ENCODE assay signal across 8 cellular contexts in genomic region chr15:101723161-101723873, GRCh38. TPM values are rescaled to one million over a fixed set of nuclear protein-coding genes. Genes with fewer than 3 reads are reported as not detected.
A peak's percentile ranks its signal among the peaks of the same experiment; 100 is the strongest.
DNase-seq lines count a peak whose midpoint lies in the region; ATAC-seq, FAIRE-seq and TF ChIP-seq lines count a peak whose summit lies in the region.

No MANE protein-coding gene starts in this region.

- TSS peak; percentile 54 for BruUV-seq in PC-9 (replicated peaks; lab: Mats Ljungman, UMichigan)

- FAIRE-seq in GM18507 (lab: Jason Lieb, UNC) (peak; percentile 78), keratinocyte (lab: Jason Lieb, UNC) (no peak)

- H3K27ac ChIP-seq in PC-9 (peak overlapping the region; percentile 50), keratinocyte (ENCODE audit: control insufficient read depth, insufficient read depth, low read length) (peak overlapping the region; percentile 44)

- no peaks in the 10 kb centered on the region for H3K79me2 ChIP-seq in PC-9 (ENCODE audit: low read depth)
- no peaks in the 10 kb centered on the region for H3K79me2 ChIP-seq in keratinocyte (ENCODE audit: control insufficient read depth, insufficient read depth, low read length)

- H3K4me3 ChIP-seq in PC-9 = peak overlapping the region; percentile 78
- peak overlapping the region; percentile 56 to 84 (median 72) for H3K4me3 ChIP-seq in keratinocyte (ENCODE audit: control insufficient read depth in 2 of 3, extremely low read depth in 1 of 3, insufficient read depth in 2 of 3, low read depth in 1 of 3, low read length in 3 of 3)

- H3K9ac ChIP-seq in keratinocyte (ENCODE audit: control insufficient read depth, extremely low read depth, insufficient read depth, low read length) = peak overlapping the region; percentile 78

- ATAC-seq in HG03064 (IDR thresholded peaks at IDR 0.05; ENCODE audit: low read depth, unreplicated experiment) (peak; percentile 45), esophagus mucosa (no peak)

- H4K20me1 ChIP-seq in PC-9 (ENCODE audit: insufficient read depth) (no peaks in the 10 kb centered on the region), keratinocyte (ENCODE audit: control insufficient read depth, extremely low read depth, insufficient read depth, low read length) (no peaks in the 10 kb centered on the region)

- POLR2A ChIA-PET in PC-9 (lab: Charles Lee; ENCODE audit: unreplicated experiment) = interaction anchor here (0.6 kb wide), 1 partner anchor 54 kb away, joined by 6 read pairs; no protein-coding TSS in a partner anchor

- H3K36me3 ChIP-seq in PC-9 (ENCODE audit: low read depth) (no peaks in the 10 kb centered on the region), keratinocyte (ENCODE audit: control insufficient read depth in 2 of 2, extremely low read depth in 1 of 2, insufficient read depth in 2 of 2, low read length in 2 of 2) (peaks cover 5 to 14% of the 10 kb centered on the region in 2 experiments)

- H3K9me3 ChIP-seq in PC-9 (ENCODE audit: insufficient read depth, low read depth) = no peaks in the 10 kb centered on the region
- no peaks in the 10 kb centered on the region for H3K9me3 ChIP-seq in keratinocyte (ENCODE audit: control insufficient read depth, low read depth, low read length)

- no peaks in the 10 kb centered on the region for H3K9me1 ChIP-seq in keratinocyte (ENCODE audit: control insufficient read depth, extremely low read depth, insufficient read depth, low read length)

- intact Hi-C loops in PC-9 (cut with micrococcal nuclease; ENCODE audit: unreplicated experiment) = loop anchor here (5.0 kb wide), 1 partner anchor 71 kb away; the partner anchor contains the start of gene TM2D3

- peak; percentile 37 for DNase-seq in AG08395 (ENCODE audit: low spot score)
- DNase-seq in GM18507 (ENCODE audit: extremely low spot score, insufficient read length, low read depth) = peak; percentile 12
- no peak for DNase-seq in PC-9
- DNase-seq in amniotic epithelial cell (ENCODE audit: low read depth) = peak; percentile 24
- DNase-seq in keratinocyte (ENCODE audit: low read depth, low spot score) = no peak
- DNase-seq in stimulated activated CD4-positive, alpha-beta T cell treated with anti-CD3 and anti-CD28 coated beads, TNF-alpha, amount 100 ng/mL, for 48 hours (ENCODE audit: low read depth in 3 of 3) = peak; percentile 6 to 18 (median 8)

- H2AFZ ChIP-seq in PC-9 = peak overlapping the region; percentile 86
- peak overlapping the region; percentile 96 for H2AFZ ChIP-seq in keratinocyte (ENCODE audit: control insufficient read depth, low read length)

- TF ChIP-seq CTCF in PC-9 (conservative IDR thresholded peaks at IDR 0.05) (no peak), keratinocyte (optimal IDR thresholded peaks at IDR 0.05 in 1 of 3, IDR thresholded peaks at IDR 0.05 in 1 of 3, conservative IDR thresholded peaks at IDR 0.05 in 1 of 3; ENCODE audit: extremely low read depth in 1 of 3, insufficient read depth in 2 of 3, low read length in 3 of 3) (no peak)

- CTCF ChIA-PET in PC-9 (lab: Charles Lee) = no interaction called here

- H3K9me2 ChIP-seq in PC-9 (ENCODE audit: insufficient read depth) = no peaks in the 10 kb centered on the region

- 0 out of 2 replicates have a peak, but pooled peaks cover 8% of the 10 kb centered on the region for H3F3A ChIP-seq in PC-9 (ENCODE audit: insufficient read depth, low read depth)

- H3K27me3 ChIP-seq in PC-9 (ENCODE audit: insufficient read depth, low read depth) (peaks cover 15% of the 10 kb centered on the region), keratinocyte (ENCODE audit: control insufficient read depth, extremely low read depth, insufficient read depth, low read length) (no peaks in the 10 kb centered on the region)

- dilution Hi-C loops in keratinocyte (cut with MboI; ENCODE audit: extremely low pct_ligation_motif_present, low sequenced_read_pairs) = no loop called here

- H3K4me1 ChIP-seq in PC-9 (replicated peaks; ENCODE audit: insufficient read depth) (peaks cover 9% of the 10 kb centered on the region; the same call in 1 of the 2 replicates), keratinocyte (ENCODE audit: control insufficient read depth, extremely low read depth, insufficient read depth, low read length) (peaks cover 5% of the 10 kb centered on the region)

- H3K4me2 ChIP-seq in PC-9 (peak overlapping the region; percentile 87), keratinocyte (ENCODE audit: control insufficient read depth, extremely low read depth, insufficient read depth, low read depth, low read length) (peak overlapping the region; percentile 77)

RNA-seq across cellular contexts. Expression of gene TARS3, which starts 1.0 kb away (rescaled TPM):
- total RNA-seq in PC-9 (2021) (4.6 and 5.6 TPM in 2 replicates), esophagus mucosa (4.3 TPM)
- 2.8 to 3.9 TPM (median 3.0 TPM) in 3 replicates for polyA plus RNA-seq in keratinocyte
- 11.3 TPM for polyA plus RNA-seq in keratinocyte (2011; ENCODE audit: low read depth)
- polyA plus RNA-seq in keratinocyte (2011; cell fraction: cytosol; rRNA removed) = 1.9 and 2.8 TPM in 2 replicates
- polyA plus RNA-seq in keratinocyte (2011; cell fraction: nucleus; rRNA removed) = 3.7 and 5.9 TPM in 2 replicates
- polyA plus RNA-seq in keratinocyte (2012; ENCODE audit: low replicate concordance) = 4.2 and 4.4 TPM in 2 replicates
- polyA minus RNA-seq in keratinocyte = 1.7 to 5.3 TPM (median 2.0 TPM) in 3 replicates
- polyA minus RNA-seq in keratinocyte (2011; cell fraction: cytosol; rRNA and poly(A)+ RNA removed) = 3.3 TPM
- 3.8 and 5.0 TPM in 2 replicates for polyA minus RNA-seq in keratinocyte (2011; cell fraction: nucleus; rRNA and poly(A)+ RNA removed)

Comparison
In these comparisons a context has a peak if more than half of its experiments do, and no peak if none do; other contexts are left out.
1. DNase-seq: peak in AG08395 (single experiment), GM18507 (single experiment), amniotic epithelial cell (single experiment) and stimulated activated CD4-positive, alpha-beta T cell treated with anti-CD3 and anti-CD28 coated beads, TNF-alpha, amount 100 ng/mL, for 48 hours (3 of 3); none in PC-9 (0 of 2) and keratinocyte (single experiment).